Comparison of ENCODE assay signal across 7 cellular contexts in genomic region chr4:188383180-188383579, GRCh38.
"Had no signal": no experiment of that assay in that cellular context is flagged by ENCODE, and none has a peak within 500 bp of the region (broad histone marks: within the 10 kb centered on the region; RNA-seq: fewer than 3 reads in every experiment).

No MANE protein-coding gene starts in this region.

- DNase-seq: GDM1, GF-D8 had no signal

- FAIRE-seq: G401.6, GM12891, GM12892, GM18507, GM19239 had no signal
